Comparison of ENCODE assay signal across 3 cellular contexts in genomic region chr16:73636196-73636595, GRCh38.
TF ChIP-seq lines count a peak whose summit lies in the region.

No MANE protein-coding gene starts in this region.

TF ChIP-seq in HepG2, 621 proteins besides CTCF, POLR2A, EP300 and RAD21:
- TF ChIP-seq ZNF263 (CRISPR knock-in tag; IDR thresholded peaks at IDR 0.05), result no peak
- TF ChIP-seq ZNF280D (CRISPR knock-in tag; IDR thresholded peaks at IDR 0.05), result 0 out of 2 replicates have a peak, but pooled peaks have one; percentile 40
TF ChIP-seq in HepG2: peak in this region for 1.

TF ChIP-seq in WTC11, 78 proteins besides CTCF, POLR2A, EP300 and RAD21:
- TF ChIP-seq IRF1 (CRISPR knock-in tag; IDR thresholded peaks at IDR 0.05), result no peak
- TF ChIP-seq MXD4 (CRISPR knock-in tag; IDR thresholded peaks at IDR 0.05; ENCODE audit: borderline replicate concordance), result no peak
- no peak for TF ChIP-seq ZNF219 (CRISPR knock-in tag; IDR thresholded peaks at IDR 0.05; ENCODE audit: borderline replicate concordance)
- TF ChIP-seq PRDM15 (CRISPR knock-in tag; IDR thresholded peaks at IDR 0.05), result no peak
- peak; percentile 70 for TF ChIP-seq GTF2I (CRISPR knock-in tag; conservative IDR thresholded peaks at IDR 0.05)
- TF ChIP-seq NFE2L1 (CRISPR knock-in tag; IDR thresholded peaks at IDR 0.05), result no peak

TF ChIP-seq in H1, 55 proteins besides CTCF, POLR2A, EP300 and RAD21:
- no peak for TF ChIP-seq CHD2 (IDR thresholded peaks at IDR 0.05; ENCODE audit: low read length)
- peak; percentile 79 for TF ChIP-seq KDM1A (IDR thresholded peaks at IDR 0.05; ENCODE audit: borderline replicate concordance, low read length)
